Comparison of ENCODE assay signal across 3 cellular contexts in the genomic region with DNA sequence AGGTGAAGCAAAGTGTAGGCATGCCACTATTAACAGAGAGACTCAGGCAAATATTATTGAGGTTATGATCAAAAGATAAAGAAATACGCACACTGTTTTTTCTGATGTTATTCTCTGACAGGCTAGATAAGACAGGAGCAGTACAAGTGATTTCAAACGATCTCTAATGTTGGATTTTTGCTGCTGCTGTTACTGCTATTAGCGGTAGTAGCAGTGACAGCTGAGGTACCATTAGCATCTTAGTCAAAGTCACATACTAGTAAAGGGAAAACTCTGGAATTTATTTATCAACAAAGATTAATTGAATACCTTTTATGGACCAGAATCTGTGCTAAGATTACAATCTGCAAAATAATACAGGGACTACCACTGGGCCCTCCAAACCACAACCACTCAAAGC.
"Had no signal": no experiment of that assay in that cellular context is flagged by ENCODE, and none has a peak within 500 bp of the region (broad histone marks: within the 10 kb centered on the region; RNA-seq: fewer than 3 reads in every experiment).

No MANE protein-coding gene starts in this region.

- H3K4me3 ChIP-seq: GM12878 had no signal

- ATAC-seq: GM12878 had no signal

- DNase-seq: GDM1, GF-D8 had no signal
